Comparison of ENCODE assay signal across 10 cellular contexts in the genomic region with DNA sequence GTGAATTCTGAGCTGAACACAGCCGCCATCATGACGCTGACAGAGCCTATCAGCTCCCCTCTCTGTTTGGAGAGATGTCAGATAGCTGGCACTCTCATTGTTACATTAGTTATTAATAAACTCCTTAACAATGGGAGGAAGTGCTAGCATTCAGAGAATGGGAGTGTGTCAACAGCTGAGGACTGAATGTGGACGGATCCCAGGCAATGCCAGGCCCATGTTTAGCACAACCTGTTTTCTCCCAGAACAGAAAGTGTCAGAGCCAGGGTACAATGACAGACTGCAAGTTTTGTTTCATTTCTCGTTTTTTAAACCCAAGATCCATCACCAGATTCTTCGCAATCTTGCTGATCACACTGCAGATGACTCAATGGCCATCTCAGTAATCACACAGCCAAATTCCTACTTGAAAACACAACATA.
DNase-seq lines count a peak whose midpoint lies in the region; TF ChIP-seq lines count a peak whose summit lies in the region.
"Had no signal": no experiment of that assay in that cellular context is flagged by ENCODE, and none has a peak within 500 bp of the region (broad histone marks: within the 10 kb centered on the region; RNA-seq: fewer than 3 reads in every experiment).

No MANE protein-coding gene starts in this region.

- peak overlapping the region; percentile 55 for H3K27ac ChIP-seq in temporal lobe (ENCODE audit: low read depth, low read length)

- DNase-seq in MV-4-11 (lab: John Stamatoyannopoulos, UW) (peak; percentile 89), dermis microvascular lymphatic vessel endothelial cell (ENCODE audit: low read depth in 2 of 2) (peak; percentile 93 to 96), lung microvascular endothelial cell (ENCODE audit: low read depth in 2 of 2) (peak; percentile 90 to 96), NCI-H1694 treated with DMSO at 0.1 percent for 48 hours (lab: John Stamatoyannopoulos, UW) (no peak), GM13976 (ENCODE audit: low spot score) (no peak), cerebellum (ENCODE audit: low spot score) (no peak), dedifferentiated amniotic fluid mesenchymal stem cell (ENCODE audit: extremely low spot score) (no peak)
- DNase-seq: DMS 273 treated with DMSO at 0.1 percent for 48 hours; stimulated activated CD4-positive, alpha-beta T cell treated with anti-CD3 and anti-CD28 coated beads, Interleukin-4, amount 100 ng/mL, for 24 hours had no signal

- TF ChIP-seq CTCF in GM13976 (IDR thresholded peaks at IDR 0.05; ENCODE audit: borderline replicate concordance, control extremely low read depth, extremely low read depth, insufficient read depth, missing control alignments) = no peak

- in situ Hi-C loops in GM13976 (cut with MboI; ENCODE audit: low sequenced_read_pairs, unreplicated experiment) = no loop called here

Comparison
In these comparisons a context has a peak if more than half of its experiments do, and no peak if none do; other contexts are left out.
1. DNase-seq: peak in MV-4-11 (single experiment), dermis microvascular lymphatic vessel endothelial cell (2 of 2) and lung microvascular endothelial cell (2 of 2); none in NCI-H1694 treated with DMSO at 0.1 percent for 48 hours (single experiment), GM13976 (single experiment), cerebellum (single experiment) and dedifferentiated amniotic fluid mesenchymal stem cell (single experiment).